In the genomic region with DNA sequence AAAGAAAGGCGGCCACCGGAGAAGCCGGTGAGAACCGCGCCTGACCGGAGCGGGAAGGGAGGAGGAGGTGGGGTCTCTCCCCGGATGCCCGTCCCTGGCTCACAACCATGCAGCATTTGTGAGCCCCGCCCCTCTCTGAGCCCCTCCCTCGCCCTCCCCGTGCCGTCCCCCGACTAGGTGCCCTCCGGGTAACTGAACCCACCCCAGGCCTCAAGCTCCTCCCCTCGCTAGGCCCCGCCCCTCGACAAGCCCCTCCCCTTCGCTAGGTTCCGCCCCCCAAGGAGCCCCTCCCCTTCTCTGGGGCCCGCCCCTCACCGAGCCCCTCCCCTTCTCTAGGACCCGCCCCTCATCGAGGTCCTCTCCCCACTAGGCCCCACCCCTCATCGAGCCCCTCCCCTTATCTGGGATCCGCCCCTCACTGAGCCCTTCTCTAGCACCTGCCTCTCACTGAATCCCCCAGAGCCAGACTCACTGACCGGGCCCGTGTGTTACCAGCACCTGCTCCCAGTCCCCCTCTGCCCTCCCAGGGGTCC, we compare ENCODE assay signal across 8 cellular contexts. TPM values are rescaled to one million over a fixed set of nuclear protein-coding genes. Genes with fewer than 3 reads are reported as not detected.
DNase-seq lines count a peak whose midpoint lies in the region; ATAC-seq, FAIRE-seq and TF ChIP-seq lines count a peak whose summit lies in the region.

No MANE protein-coding gene starts in this region.

- ATAC-seq in activated naive CD8-positive, alpha-beta T cell treated with anti-CD3 and anti-CD28 coated beads, Interleukin-2, amount 10 ng/mL, durations not matched to agents 7 days and 5 days (ENCODE audit: low read depth), result peak; percentile 47
- ATAC-seq in HepG2, result peak; percentile 73
- peak; percentile 60 for ATAC-seq in stimulated activated memory B cell treated with anti-CD40 and anti-IgM and Interleukin-4, amounts not matched to agents 10 μg/mL and 1 μg/mL and 100 μg/mL, for 72 hours

- peak in 1 of 2 experiments; percentile 61; a peak in 1 of 4 replicates for TF ChIP-seq POLR2A in HepG2 (IDR thresholded peaks at IDR 0.05; ENCODE audit: insufficient read depth in 1 of 2, low read depth in 2 of 2, low read length in 2 of 2)

- no peaks in the 10 kb centered on the region for H3K79me2 ChIP-seq in HepG2 (ENCODE audit: insufficient read depth, low read length)

- no peak for TF ChIP-seq RAD21 in HepG2 (CRISPR knock-in tag; IDR thresholded peaks at IDR 0.05)

- peak; percentile 57 for DNase-seq in H4 (ENCODE audit: low spot score)
- DNase-seq in OCI-M1 (lab: John Stamatoyannopoulos, UW), result peak; percentile 38
- peak; percentile 60 for DNase-seq in activated naive CD8-positive, alpha-beta T cell treated with anti-CD3 and anti-CD28 coated beads, Interleukin-2, amount 10 ng/mL, durations not matched to agents 7 days and 5 days
- peak; percentile 74 for DNase-seq in HepG2 (ENCODE audit: low spot score)
- no peak for DNase-seq in posterior cingulate gyrus
- DNase-seq in GM19238 (ENCODE audit: insufficient read length, low spot score), result no peak
- DNase-seq in central memory CD4-positive, alpha-beta T cell, result no peak

- H3K27ac ChIP-seq in HepG2 (ENCODE audit: extremely low read length, insufficient read depth, low read length), result no peak overlapping the region

- no peaks in the 10 kb centered on the region for H3K36me3 ChIP-seq in HepG2 (replicated peaks in 1 of 2; ENCODE audit: control insufficient read depth in 1 of 2, insufficient read depth in 2 of 2, low read length in 2 of 2)

- H3K4me1 ChIP-seq in HepG2 (ENCODE audit: insufficient read depth, low read length), result peaks cover 44% of the 10 kb centered on the region

- CTCF ChIA-PET in HepG2 (lab: Yijun Ruan, JAX; ENCODE audit: low intra/inter-chr PET ratio, low total read pairs), result interaction anchor here (1.4 to 5.3 kb wide), 2 partner anchors 54 to 82 kb away, joined by 3 to 63 read pairs; no protein-coding TSS in a partner anchor

- no peak overlapping the region for H3K27ac Mint-ChIP-seq in activated naive CD8-positive, alpha-beta T cell treated with anti-CD3 and anti-CD28 coated beads, Interleukin-2, amount 10 ng/mL, durations not matched to agents 7 days and 5 days
- H3K27ac Mint-ChIP-seq in stimulated activated memory B cell treated with anti-CD40 and anti-IgM and Interleukin-4, amounts not matched to agents 10 μg/mL and 1 μg/mL and 100 μg/mL, for 72 hours, result no peak overlapping the region

- H3K36me3 Mint-ChIP-seq in activated naive CD8-positive, alpha-beta T cell treated with anti-CD3 and anti-CD28 coated beads, Interleukin-2, amount 10 ng/mL, durations not matched to agents 7 days and 5 days, result no peaks in the 10 kb centered on the region
- no peaks in the 10 kb centered on the region for H3K36me3 Mint-ChIP-seq in stimulated activated memory B cell treated with anti-CD40 and anti-IgM and Interleukin-4, amounts not matched to agents 10 μg/mL and 1 μg/mL and 100 μg/mL, for 72 hours

- WGBS in HepG2 (ENCODE audit: low lambda C conversion rate), result 1% methylated on average over 21 of the region's 28 CpGs

- no peak overlapping the region for H3K9ac ChIP-seq in HepG2 (ENCODE audit: insufficient read depth, low read depth, low read length)

- peaks cover 3% of the 10 kb centered on the region for H3K4me1 Mint-ChIP-seq in activated naive CD8-positive, alpha-beta T cell treated with anti-CD3 and anti-CD28 coated beads, Interleukin-2, amount 10 ng/mL, durations not matched to agents 7 days and 5 days
- peaks cover 6% of the 10 kb centered on the region for H3K4me1 Mint-ChIP-seq in stimulated activated memory B cell treated with anti-CD40 and anti-IgM and Interleukin-4, amounts not matched to agents 10 μg/mL and 1 μg/mL and 100 μg/mL, for 72 hours

- peak overlapping the region; percentile 94 for H3K4me2 ChIP-seq in HepG2 (ENCODE audit: low read depth, low read length)

- no peaks in the 10 kb centered on the region; a peak in 1 of 5 replicates for H3K27me3 ChIP-seq in HepG2 (ENCODE audit: control insufficient read depth in 1 of 2, insufficient read depth in 2 of 2, low read length in 2 of 2)

- TF ChIP-seq EP300 in HepG2 (IDR thresholded peaks at IDR 0.05; ENCODE audit: low read depth in 2 of 2, low read length in 2 of 2), result no peak
- no peak for TF ChIP-seq EP300 in HepG2 (CRISPR knock-in tag; IDR thresholded peaks at IDR 0.05; ENCODE audit: borderline replicate concordance)

- H3K27me3 Mint-ChIP-seq in activated naive CD8-positive, alpha-beta T cell treated with anti-CD3 and anti-CD28 coated beads, Interleukin-2, amount 10 ng/mL, durations not matched to agents 7 days and 5 days, result peaks cover 26% of the 10 kb centered on the region
- H3K27me3 Mint-ChIP-seq in stimulated activated memory B cell treated with anti-CD40 and anti-IgM and Interleukin-4, amounts not matched to agents 10 μg/mL and 1 μg/mL and 100 μg/mL, for 72 hours, result peaks cover 93% of the 10 kb centered on the region

- no peaks in the 10 kb centered on the region for H3K9me3 ChIP-seq in HepG2 (ENCODE audit: low read length)

- H4K20me1 ChIP-seq in HepG2 (ENCODE audit: insufficient read depth, low read length), result no peaks in the 10 kb centered on the region

- TF ChIP-seq CTCF in HepG2 (CRISPR knock-in tag; IDR thresholded peaks at IDR 0.05), result no peak

- BruUV-seq in HepG2 (replicated peaks; lab: Mats Ljungman, UMichigan), result no TSS peak

- H3K4me3 ChIP-seq in HepG2 (replicated peaks in 1 of 3; ENCODE audit: insufficient read depth in 1 of 3, low read depth in 2 of 3, low read length in 3 of 3), result peak overlapping the region; percentile 26 to 78 (median 66); a peak in 4 of 6 replicates

- intact Hi-C loops in HepG2 (cut with micrococcal nuclease; ENCODE audit: unreplicated experiment), result no loop called here
- intact Hi-C loops in posterior cingulate gyrus (cut with DNase I), result no loop called here

- H3K9me3 Mint-ChIP-seq in activated naive CD8-positive, alpha-beta T cell treated with anti-CD3 and anti-CD28 coated beads, Interleukin-2, amount 10 ng/mL, durations not matched to agents 7 days and 5 days, result no peaks in the 10 kb centered on the region
- no peaks in the 10 kb centered on the region for H3K9me3 Mint-ChIP-seq in stimulated activated memory B cell treated with anti-CD40 and anti-IgM and Interleukin-4, amounts not matched to agents 10 μg/mL and 1 μg/mL and 100 μg/mL, for 72 hours

- peak overlapping the region; percentile 35 for H3K4me3 Mint-ChIP-seq in activated naive CD8-positive, alpha-beta T cell treated with anti-CD3 and anti-CD28 coated beads, Interleukin-2, amount 10 ng/mL, durations not matched to agents 7 days and 5 days
- H3K4me3 Mint-ChIP-seq in stimulated activated memory B cell treated with anti-CD40 and anti-IgM and Interleukin-4, amounts not matched to agents 10 μg/mL and 1 μg/mL and 100 μg/mL, for 72 hours, result peak overlapping the region; percentile 3

- no peak overlapping the region for H2AFZ ChIP-seq in HepG2 (ENCODE audit: low read length)

- POLR2A ChIA-PET in activated naive CD8-positive, alpha-beta T cell treated with anti-CD3 and anti-CD28 coated beads, Interleukin-2, amount 10 ng/mL, durations not matched to agents 7 days and 5 days (lab: Charles Lee), result interaction anchor here (1.0 to 1.1 kb wide), 2 partner anchors 13 to 57 kb away, joined by 3 to 4 read pairs; no protein-coding TSS in a partner anchor
- POLR2A ChIA-PET in HepG2 (lab: Yijun Ruan, JAX), result interaction anchor here (0.6 to 1.4 kb wide), 15 partner anchors 9 to 1732 kb away, joined by 3 to 11 read pairs (median 4); no protein-coding TSS in a partner anchor

- FAIRE-seq in HepG2 (lab: Jason Lieb, UNC), result no peak

- in situ Hi-C loops in HepG2 (cut with HindIII; ENCODE audit: extremely low pct_ligation_motif_present, low pct_unique_long_range_greater_than_20kb), result loop anchor here (5.0 kb wide), 2 partner anchors 33 to 83 kb away; no protein-coding TSS in a partner anchor

RNA-seq across cellular contexts. Expression of a gene that starts 42.2 kb away (rescaled TPM):
- total RNA-seq in H4 (2014; rRNA removed; shearing (Covaris generic)), result 57.6 and 97.6 TPM in 2 replicates
- 10 to 100 TPM; 43.3 to 47.9 TPM for total RNA-seq in activated naive CD8-positive, alpha-beta T cell treated with anti-CD3 and anti-CD28 coated beads, Interleukin-2, amount 10 ng/mL, durations not matched to agents 7 days and 5 days
- total RNA-seq in HepG2 (2016; rRNA removed; fragmentation: Illumina TruSeq; extraction: Trizol), result 21.0 and 22.7 TPM in 2 replicates
- total RNA-seq in HepG2 (2016; cell fraction: cytosol; rRNA removed; fragmentation: Illumina TruSeq; extraction: Trizol; ENCODE audit: low read depth), result 28.6 and 37.9 TPM in 2 replicates
- total RNA-seq in HepG2 (2016; cell fraction: insoluble cytoplasmic fraction; rRNA removed; fragmentation: Illumina TruSeq; extraction: Trizol), result 19.5 and 23.3 TPM in 2 replicates
- 23.9 and 34.4 TPM in 2 replicates for total RNA-seq in HepG2 (2016; cell fraction: membrane; rRNA removed; fragmentation: Illumina TruSeq; extraction: Trizol)
- 7.9 and 12.0 TPM in 2 replicates for total RNA-seq in HepG2 (2016; cell fraction: nucleus; rRNA removed; fragmentation: Illumina TruSeq; extraction: Trizol)
- 38.6 and 58.7 TPM in 2 replicates for polyA plus RNA-seq in HepG2 (2011; rRNA removed)
- 27.4 and 50.9 TPM in 2 replicates for polyA plus RNA-seq in HepG2 (2011; cell fraction: cytosol; rRNA removed)
- polyA plus RNA-seq in HepG2 (2011; cell fraction: nucleus; rRNA removed), result 34.0 and 48.4 TPM in 2 replicates
- polyA plus RNA-seq in HepG2 (2012), result 35.1 and 96.6 TPM in 2 replicates
- polyA plus RNA-seq in HepG2 (2016; cell fraction: cytosol; fragmentation: Illumina TruSeq; extraction: Trizol; ENCODE audit: low read depth), result 146 and 151 TPM in 2 replicates
- polyA plus RNA-seq in HepG2 (2016; cell fraction: insoluble cytoplasmic fraction; fragmentation: Illumina TruSeq; extraction: Trizol; ENCODE audit: low read depth), result 58.6 and 80.2 TPM in 2 replicates
- 115 and 119 TPM in 2 replicates for polyA plus RNA-seq in HepG2 (2016; cell fraction: membrane; fragmentation: Illumina TruSeq; extraction: Trizol; ENCODE audit: low read depth)
- polyA plus RNA-seq in HepG2 (2016; cell fraction: nucleus; fragmentation: Illumina TruSeq; extraction: Trizol; ENCODE audit: insufficient read depth, low read depth), result 42.2 and 50.9 TPM in 2 replicates
- 27.1 and 53.9 TPM in 2 replicates for polyA minus RNA-seq in HepG2 (2011; rRNA and poly(A)+ RNA removed; ENCODE audit: low replicate concordance)
- polyA minus RNA-seq in HepG2 (2011; cell fraction: cytosol; rRNA and poly(A)+ RNA removed), result 26.1 and 27.0 TPM in 2 replicates
- polyA minus RNA-seq in HepG2 (2011; cell fraction: nucleus; rRNA and poly(A)+ RNA removed), result 5.0 and 5.2 TPM in 2 replicates

RNA-seq across cellular contexts. Expression of a gene that starts 58.5 kb away (rescaled TPM):
- total RNA-seq in H4 (2014; rRNA removed; shearing (Covaris generic)), result 3.8 and 4.8 TPM in 2 replicates
- not detected for total RNA-seq in activated naive CD8-positive, alpha-beta T cell treated with anti-CD3 and anti-CD28 coated beads, Interleukin-2, amount 10 ng/mL, durations not matched to agents 7 days and 5 days
- total RNA-seq in HepG2 (2016; rRNA removed; fragmentation: Illumina TruSeq; extraction: Trizol), result 0.11 and 0.13 TPM in 2 replicates
- 0.09 TPM in 1 of 2 replicates, not detected in the other for total RNA-seq in HepG2 (2016; cell fraction: cytosol; rRNA removed; fragmentation: Illumina TruSeq; extraction: Trizol; ENCODE audit: low read depth)
- total RNA-seq in HepG2 (2016; cell fraction: insoluble cytoplasmic fraction; rRNA removed; fragmentation: Illumina TruSeq; extraction: Trizol), result 0.09 and 0.24 TPM in 2 replicates
- 0.06 and 0.10 TPM in 2 replicates for total RNA-seq in HepG2 (2016; cell fraction: membrane; rRNA removed; fragmentation: Illumina TruSeq; extraction: Trizol)
- total RNA-seq in HepG2 (2016; cell fraction: nucleus; rRNA removed; fragmentation: Illumina TruSeq; extraction: Trizol), result 0.22 and 0.47 TPM in 2 replicates
- polyA plus RNA-seq in HepG2 (2011; rRNA removed), result 0.54 and 0.59 TPM in 2 replicates
- 0.09 and 0.23 TPM in 2 replicates for polyA plus RNA-seq in HepG2 (2011; cell fraction: cytosol; rRNA removed)
- 1.7 and 2.2 TPM in 2 replicates for polyA plus RNA-seq in HepG2 (2011; cell fraction: nucleus; rRNA removed)
- 0.71 and 0.80 TPM in 2 replicates for polyA plus RNA-seq in HepG2 (2012)
- not detected in 2 replicates for polyA plus RNA-seq in HepG2 (2016; cell fraction: cytosol; fragmentation: Illumina TruSeq; extraction: Trizol; ENCODE audit: low read depth)
- polyA plus RNA-seq in HepG2 (2016; cell fraction: insoluble cytoplasmic fraction; fragmentation: Illumina TruSeq; extraction: Trizol; ENCODE audit: low read depth), result 0.21 and 0.25 TPM in 2 replicates
- 0.11 TPM in 1 of 2 replicates, not detected in the other for polyA plus RNA-seq in HepG2 (2016; cell fraction: membrane; fragmentation: Illumina TruSeq; extraction: Trizol; ENCODE audit: low read depth)
- polyA plus RNA-seq in HepG2 (2016; cell fraction: nucleus; fragmentation: Illumina TruSeq; extraction: Trizol; ENCODE audit: insufficient read depth, low read depth), result 1.1 and 1.3 TPM in 2 replicates
- polyA minus RNA-seq in HepG2 (2011; rRNA and poly(A)+ RNA removed; ENCODE audit: low replicate concordance), result 0.12 and 1.4 TPM in 2 replicates
- 0.30 TPM in 1 of 2 replicates, not detected in the other for polyA minus RNA-seq in HepG2 (2011; cell fraction: cytosol; rRNA and poly(A)+ RNA removed)
- polyA minus RNA-seq in HepG2 (2011; cell fraction: nucleus; rRNA and poly(A)+ RNA removed), result 0.26 and 0.37 TPM in 2 replicates

Comparison
In these comparisons a context has a peak if more than half of its experiments do, and no peak if none do; other contexts are left out.
1. DNase-seq: peak in H4 (single experiment), OCI-M1 (single experiment), activated naive CD8-positive, alpha-beta T cell treated with anti-CD3 and anti-CD28 coated beads, Interleukin-2, amount 10 ng/mL, durations not matched to agents 7 days and 5 days (single experiment) and HepG2 (single experiment); none in posterior cingulate gyrus (0 of 10), GM19238 (single experiment) and central memory CD4-positive, alpha-beta T cell (single experiment).
2. Peak in every context shown above with its lines, with median percentiles within 50 percentile points of each other: ATAC-seq.